ENCODE assay signal across 1 cellular context in the genomic region with DNA sequence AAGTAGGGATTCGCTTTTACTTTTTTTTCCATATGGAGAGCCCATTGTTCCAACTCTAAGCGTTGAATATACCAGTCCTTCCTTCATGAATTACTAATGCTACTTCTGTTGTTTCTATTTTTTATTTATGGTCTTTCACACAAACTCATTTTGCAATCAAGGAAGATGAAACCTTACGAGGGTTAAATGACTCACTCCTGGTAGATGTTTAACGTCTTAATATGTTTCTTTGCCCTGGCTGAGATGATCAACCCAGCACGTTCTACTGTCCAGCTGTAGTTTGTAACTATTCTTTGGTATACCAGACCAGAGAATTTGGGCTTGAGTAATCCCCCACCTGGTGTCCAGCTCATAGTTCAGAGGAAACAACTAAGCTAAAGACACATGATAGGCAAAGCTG.
A peak's percentile ranks its signal among the peaks of the same experiment; 100 is the strongest.
TF ChIP-seq lines count a peak whose summit lies in the region.

No MANE protein-coding gene starts in this region.

TF ChIP-seq in SK-N-SH, 30 proteins besides CTCF, POLR2A, EP300 and RAD21 (continued from another document):
- TF ChIP-seq, protein P1, sequence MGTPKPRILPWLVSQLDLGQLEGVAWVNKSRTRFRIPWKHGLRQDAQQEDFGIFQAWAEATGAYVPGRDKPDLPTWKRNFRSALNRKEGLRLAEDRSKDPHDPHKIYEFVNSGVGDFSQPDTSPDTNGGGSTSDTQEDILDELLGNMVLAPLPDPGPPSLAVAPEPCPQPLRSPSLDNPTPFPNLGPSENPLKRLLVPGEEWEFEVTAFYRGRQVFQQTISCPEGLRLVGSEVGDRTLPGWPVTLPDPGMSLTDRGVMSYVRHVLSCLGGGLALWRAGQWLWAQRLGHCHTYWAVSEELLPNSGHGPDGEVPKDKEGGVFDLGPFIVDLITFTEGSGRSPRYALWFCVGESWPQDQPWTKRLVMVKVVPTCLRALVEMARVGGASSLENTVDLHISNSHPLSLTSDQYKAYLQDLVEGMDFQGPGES (IDR thresholded peaks at IDR 0.05; ENCODE audit: low read depth, low read length) = no peak
- TF ChIP-seq, protein P2, sequence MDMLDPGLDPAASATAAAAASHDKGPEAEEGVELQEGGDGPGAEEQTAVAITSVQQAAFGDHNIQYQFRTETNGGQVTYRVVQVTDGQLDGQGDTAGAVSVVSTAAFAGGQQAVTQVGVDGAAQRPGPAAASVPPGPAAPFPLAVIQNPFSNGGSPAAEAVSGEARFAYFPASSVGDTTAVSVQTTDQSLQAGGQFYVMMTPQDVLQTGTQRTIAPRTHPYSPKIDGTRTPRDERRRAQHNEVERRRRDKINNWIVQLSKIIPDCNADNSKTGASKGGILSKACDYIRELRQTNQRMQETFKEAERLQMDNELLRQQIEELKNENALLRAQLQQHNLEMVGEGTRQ (IDR thresholded peaks at IDR 0.05; ENCODE audit: borderline replicate concordance, low read depth, low read length) = no peak
- TF ChIP-seq FOSL2 (IDR thresholded peaks at IDR 0.05; ENCODE audit: borderline replicate concordance, low read depth) = peak; percentile 73
- TF ChIP-seq, protein P3, sequence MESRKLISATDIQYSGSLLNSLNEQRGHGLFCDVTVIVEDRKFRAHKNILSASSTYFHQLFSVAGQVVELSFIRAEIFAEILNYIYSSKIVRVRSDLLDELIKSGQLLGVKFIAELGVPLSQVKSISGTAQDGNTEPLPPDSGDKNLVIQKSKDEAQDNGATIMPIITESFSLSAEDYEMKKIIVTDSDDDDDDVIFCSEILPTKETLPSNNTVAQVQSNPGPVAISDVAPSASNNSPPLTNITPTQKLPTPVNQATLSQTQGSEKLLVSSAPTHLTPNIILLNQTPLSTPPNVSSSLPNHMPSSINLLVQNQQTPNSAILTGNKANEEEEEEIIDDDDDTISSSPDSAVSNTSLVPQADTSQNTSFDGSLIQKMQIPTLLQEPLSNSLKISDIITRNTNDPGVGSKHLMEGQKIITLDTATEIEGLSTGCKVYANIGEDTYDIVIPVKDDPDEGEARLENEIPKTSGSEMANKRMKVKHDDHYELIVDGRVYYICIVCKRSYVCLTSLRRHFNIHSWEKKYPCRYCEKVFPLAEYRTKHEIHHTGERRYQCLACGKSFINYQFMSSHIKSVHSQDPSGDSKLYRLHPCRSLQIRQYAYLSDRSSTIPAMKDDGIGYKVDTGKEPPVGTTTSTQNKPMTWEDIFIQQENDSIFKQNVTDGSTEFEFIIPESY (IDR thresholded peaks at IDR 0.05; ENCODE audit: borderline replicate concordance, low read depth) = peak; percentile 61; the same call in 1 of the 2 replicates
- TF ChIP-seq RCOR1 (IDR thresholded peaks at IDR 0.05; ENCODE audit: low read length) = no peak
- TF ChIP-seq, protein P4, sequence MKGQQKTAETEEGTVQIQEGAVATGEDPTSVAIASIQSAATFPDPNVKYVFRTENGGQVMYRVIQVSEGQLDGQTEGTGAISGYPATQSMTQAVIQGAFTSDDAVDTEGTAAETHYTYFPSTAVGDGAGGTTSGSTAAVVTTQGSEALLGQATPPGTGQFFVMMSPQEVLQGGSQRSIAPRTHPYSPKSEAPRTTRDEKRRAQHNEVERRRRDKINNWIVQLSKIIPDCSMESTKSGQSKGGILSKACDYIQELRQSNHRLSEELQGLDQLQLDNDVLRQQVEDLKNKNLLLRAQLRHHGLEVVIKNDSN (IDR thresholded peaks at IDR 0.05; ENCODE audit: borderline replicate concordance, low read depth) = no peak
- TF ChIP-seq TCF12 (IDR thresholded peaks at IDR 0.05) = peak; percentile 90
